In genomic region chr11:695332-695605, GRCh38 we compare ENCODE assay signal across 1 cellular context.
TF ChIP-seq lines count a peak whose summit lies in the region.

No MANE protein-coding gene starts in this region.

TF ChIP-seq in HepG2, 621 proteins besides CTCF, POLR2A, EP300 and RAD21 (continued from another document and continues in another):
- TF ChIP-seq DMTF1 (CRISPR knock-in tag; IDR thresholded peaks at IDR 0.05) (no peak), PAF1 (CRISPR knock-in tag; IDR thresholded peaks at IDR 0.05) (no peak), MED13 (CRISPR knock-in tag; IDR thresholded peaks at IDR 0.05) (no peak), PRDM15 (CRISPR knock-in tag; IDR thresholded peaks at IDR 0.05) (no peak), ZNF432 (CRISPR knock-in tag; IDR thresholded peaks at IDR 0.05; ENCODE audit: borderline replicate concordance) (no peak), ATM (IDR thresholded peaks at IDR 0.05; ENCODE audit: borderline replicate concordance) (no peak), ZNF234 (CRISPR knock-in tag; conservative IDR thresholded peaks at IDR 0.05) (no peak), MAFF (IDR thresholded peaks at IDR 0.05; ENCODE audit: low read depth, low read length) (no peak), ATF7 (IDR thresholded peaks at IDR 0.05) (no peak), ATF7 (CRISPR knock-in tag; IDR thresholded peaks at IDR 0.05) (no peak), ZNF562 (CRISPR knock-in tag; IDR thresholded peaks at IDR 0.05; ENCODE audit: borderline replicate concordance) (no peak), RFXANK (CRISPR knock-in tag; IDR thresholded peaks at IDR 0.05) (no peak), ZSCAN31 (CRISPR knock-in tag; IDR thresholded peaks at IDR 0.05; ENCODE audit: low read depth) (no peak), PAX8 (CRISPR knock-in tag; IDR thresholded peaks at IDR 0.05; ENCODE audit: borderline replicate concordance) (no peak), CCDC6 (CRISPR knock-in tag; IDR thresholded peaks at IDR 0.05) (no peak), ETS1 (CRISPR knock-in tag; IDR thresholded peaks at IDR 0.05) (no peak), ZNF33A (CRISPR knock-in tag; IDR thresholded peaks at IDR 0.05; ENCODE audit: borderline replicate concordance) (no peak), ZNF615 (CRISPR knock-in tag; IDR thresholded peaks at IDR 0.05; ENCODE audit: borderline replicate concordance) (no peak), ZFY (CRISPR knock-in tag; IDR thresholded peaks at IDR 0.05) (no peak), NR3C1 (CRISPR knock-in tag; IDR thresholded peaks at IDR 0.05) (no peak), NFYB (CRISPR knock-in tag; IDR thresholded peaks at IDR 0.05) (no peak; the same call in 1 of the 2 replicates), ELF1 (CRISPR knock-in tag; IDR thresholded peaks at IDR 0.05) (no peak), ZNF691 (CRISPR knock-in tag; IDR thresholded peaks at IDR 0.05; ENCODE audit: borderline replicate concordance, low read depth) (no peak), STAG1 (CRISPR knock-in tag; IDR thresholded peaks at IDR 0.05) (no peak), PBX3 (CRISPR knock-in tag; IDR thresholded peaks at IDR 0.05; ENCODE audit: borderline replicate concordance) (no peak), CHD4 (IDR thresholded peaks at IDR 0.05; ENCODE audit: borderline replicate concordance, low read length) (no peak), PTBP1 (IDR thresholded peaks at IDR 0.05; ENCODE audit: low read depth, low read length, poor library complexity, severe bottlenecking) (no peak), ZNF597 (CRISPR knock-in tag; IDR thresholded peaks at IDR 0.05) (no peak), NFIC (IDR thresholded peaks at IDR 0.05; ENCODE audit: low read length) (no peak), ZNF800 (CRISPR knock-in tag; IDR thresholded peaks at IDR 0.05) (0 out of 2 replicates have a peak, but pooled peaks have one; percentile 3), CBX2 (IDR thresholded peaks at IDR 0.05; ENCODE audit: low read depth, low read length) (no peak), CBX2 (CRISPR knock-in tag; IDR thresholded peaks at IDR 0.05; ENCODE audit: low read depth) (no peak), HMG20A (CRISPR knock-in tag; IDR thresholded peaks at IDR 0.05; ENCODE audit: borderline replicate concordance) (no peak), ZNF513 (CRISPR knock-in tag; conservative IDR thresholded peaks at IDR 0.05) (no peak), ZBTB38 (CRISPR knock-in tag; IDR thresholded peaks at IDR 0.05) (no peak), PHF8 (CRISPR knock-in tag; IDR thresholded peaks at IDR 0.05) (no peak), ZBTB7B (CRISPR knock-in tag; IDR thresholded peaks at IDR 0.05) (no peak), ZNF530 (CRISPR knock-in tag; IDR thresholded peaks at IDR 0.05; ENCODE audit: low read depth) (no peak), KLF11 (CRISPR knock-in tag; IDR thresholded peaks at IDR 0.05) (no peak)
- TF ChIP-seq, protein P1, sequence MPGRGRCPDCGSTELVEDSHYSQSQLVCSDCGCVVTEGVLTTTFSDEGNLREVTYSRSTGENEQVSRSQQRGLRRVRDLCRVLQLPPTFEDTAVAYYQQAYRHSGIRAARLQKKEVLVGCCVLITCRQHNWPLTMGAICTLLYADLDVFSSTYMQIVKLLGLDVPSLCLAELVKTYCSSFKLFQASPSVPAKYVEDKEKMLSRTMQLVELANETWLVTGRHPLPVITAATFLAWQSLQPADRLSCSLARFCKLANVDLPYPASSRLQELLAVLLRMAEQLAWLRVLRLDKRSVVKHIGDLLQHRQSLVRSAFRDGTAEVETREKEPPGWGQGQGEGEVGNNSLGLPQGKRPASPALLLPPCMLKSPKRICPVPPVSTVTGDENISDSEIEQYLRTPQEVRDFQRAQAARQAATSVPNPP (CRISPR knock-in tag; IDR thresholded peaks at IDR 0.05), result 0 out of 2 replicates have a peak, but pooled peaks have one; percentile 39
- TF ChIP-seq, protein P2, sequence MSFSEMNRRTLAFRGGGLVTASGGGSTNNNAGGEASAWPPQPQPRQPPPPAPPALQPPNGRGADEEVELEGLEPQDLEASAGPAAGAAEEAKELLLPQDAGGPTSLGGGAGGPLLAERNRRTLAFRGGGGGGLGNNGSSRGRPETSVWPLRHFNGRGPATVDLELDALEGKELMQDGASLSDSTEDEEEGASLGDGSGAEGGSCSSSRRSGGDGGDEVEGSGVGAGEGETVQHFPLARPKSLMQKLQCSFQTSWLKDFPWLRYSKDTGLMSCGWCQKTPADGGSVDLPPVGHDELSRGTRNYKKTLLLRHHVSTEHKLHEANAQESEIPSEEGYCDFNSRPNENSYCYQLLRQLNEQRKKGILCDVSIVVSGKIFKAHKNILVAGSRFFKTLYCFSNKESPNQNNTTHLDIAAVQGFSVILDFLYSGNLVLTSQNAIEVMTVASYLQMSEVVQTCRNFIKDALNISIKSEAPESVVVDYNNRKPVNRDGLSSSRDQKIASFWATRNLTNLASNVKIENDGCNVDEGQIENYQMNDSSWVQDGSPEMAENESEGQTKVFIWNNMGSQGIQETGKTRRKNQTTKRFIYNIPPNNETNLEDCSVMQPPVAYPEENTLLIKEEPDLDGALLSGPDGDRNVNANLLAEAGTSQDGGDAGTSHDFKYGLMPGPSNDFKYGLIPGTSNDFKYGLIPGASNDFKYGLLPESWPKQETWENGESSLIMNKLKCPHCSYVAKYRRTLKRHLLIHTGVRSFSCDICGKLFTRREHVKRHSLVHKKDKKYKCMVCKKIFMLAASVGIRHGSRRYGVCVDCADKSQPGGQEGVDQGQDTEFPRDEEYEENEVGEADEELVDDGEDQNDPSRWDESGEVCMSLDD (CRISPR knock-in tag; IDR thresholded peaks at IDR 0.05; ENCODE audit: borderline replicate concordance), result no peak
- TF ChIP-seq, protein P3, sequence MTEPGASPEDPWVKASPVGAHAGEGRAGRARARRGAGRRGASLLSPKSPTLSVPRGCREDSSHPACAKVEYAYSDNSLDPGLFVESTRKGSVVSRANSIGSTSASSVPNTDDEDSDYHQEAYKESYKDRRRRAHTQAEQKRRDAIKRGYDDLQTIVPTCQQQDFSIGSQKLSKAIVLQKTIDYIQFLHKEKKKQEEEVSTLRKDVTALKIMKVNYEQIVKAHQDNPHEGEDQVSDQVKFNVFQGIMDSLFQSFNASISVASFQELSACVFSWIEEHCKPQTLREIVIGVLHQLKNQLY (CRISPR knock-in tag; IDR thresholded peaks at IDR 0.05), result no peak
- TF ChIP-seq, protein P4, sequence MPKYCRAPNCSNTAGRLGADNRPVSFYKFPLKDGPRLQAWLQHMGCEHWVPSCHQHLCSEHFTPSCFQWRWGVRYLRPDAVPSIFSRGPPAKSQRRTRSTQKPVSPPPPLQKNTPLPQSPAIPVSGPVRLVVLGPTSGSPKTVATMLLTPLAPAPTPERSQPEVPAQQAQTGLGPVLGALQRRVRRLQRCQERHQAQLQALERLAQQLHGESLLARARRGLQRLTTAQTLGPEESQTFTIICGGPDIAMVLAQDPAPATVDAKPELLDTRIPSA (CRISPR knock-in tag; IDR thresholded peaks at IDR 0.05; ENCODE audit: borderline replicate concordance), result no peak
